24 cellular contexts compared by ENCODE assay signal in genomic region chr16:50480206-50480605, GRCh38.
"Had no signal": no experiment of that assay in that cellular context is flagged by ENCODE, and none has a peak within 500 bp of the region (broad histone marks: within the 10 kb centered on the region; RNA-seq: fewer than 3 reads in every experiment).

No MANE protein-coding gene starts in this region.

- H3K4me3 ChIP-seq: colonic mucosa, left lung, lower lobe of right lung, psoas muscle, spleen, stomach, suprapubic skin, thyroid gland had no signal

- H3K4me1 Mint-ChIP-seq: endodermal cell; naive thymus-derived CD4-positive, alpha-beta T cell had no signal

- DNase-seq: colonic mucosa; dermis blood vessel endothelial cell; effector CD4-positive, alpha-beta T cell; endodermal cell; erythroblast; foreskin keratinocyte; glutamatergic neuron; left lung; lower lobe of right lung; mesenchymal stem cell; naive thymus-derived CD4-positive, alpha-beta T cell; nephron progenitor cell; psoas muscle; spleen; stimulated activated CD4-positive, alpha-beta T cell treated with anti-CD3 and anti-CD28 coated beads, Interleukin-15, amount 100 ng/mL, for 24 hours; stimulated activated naive CD4-positive, alpha-beta T cell; stomach; thyroid gland had no signal

- H3K4me3 Mint-ChIP-seq: endodermal cell; naive thymus-derived CD4-positive, alpha-beta T cell; nephron progenitor cell; type B pancreatic cell had no signal

- ATAC-seq: foreskin keratinocyte; left lung; lower lobe of right lung; naive thymus-derived CD4-positive, alpha-beta T cell; psoas muscle; sciatic nerve had no signal

- FAIRE-seq: endothelial cell of umbilical vein, keratinocyte, urothelium cell line had no signal
